Comparison of ENCODE assay signal across 28 cellular contexts in genomic region chr7:18511351-18511750, GRCh38. TPM values are rescaled to one million over a fixed set of nuclear protein-coding genes. Genes with fewer than 3 reads are reported as not detected.
DNase-seq lines count a peak whose midpoint lies in the region; ATAC-seq and TF ChIP-seq lines count a peak whose summit lies in the region.
"Had no signal": no experiment of that assay in that cellular context is flagged by ENCODE, and none has a peak within 500 bp of the region (broad histone marks: within the 10 kb centered on the region; RNA-seq: fewer than 3 reads in every experiment).

No MANE protein-coding gene starts in this region.

- H3K4me1 ChIP-seq in foreskin keratinocyte (peaks cover 22% of the 10 kb centered on the region), thoracic aorta (ENCODE audit: control insufficient read depth in 1 of 2, low read depth in 2 of 2) (peaks cover 12 to 53% of the 10 kb centered on the region in 2 donors)
- H3K4me1 ChIP-seq: colonic mucosa had no signal

- TF ChIP-seq CTCF in GM06990 (IDR thresholded peaks at IDR 0.05; ENCODE audit: insufficient read depth, low read length, poor library complexity, severe bottlenecking) (no peak), foreskin keratinocyte (conservative IDR thresholded peaks at IDR 0.05) (no peak), thoracic aorta (IDR thresholded peaks at IDR 0.05) (no peak)

- H3K4me3 ChIP-seq in GM06990 (replicated peaks; ENCODE audit: low read depth, low read length) (peak overlapping the region; percentile 63), thoracic aorta (peak overlapping the region; percentile 64)
- H3K4me3 ChIP-seq: colonic mucosa, left lung, SK-N-MC had no signal

- peak overlapping the region; percentile 99 for H3K27ac ChIP-seq in foreskin keratinocyte
- H3K27ac ChIP-seq in thoracic aorta = peak overlapping the region; percentile 11 to 85
- H3K27ac ChIP-seq: colonic mucosa, GM23248, HL-60, left lung, SK-N-MC, WERI-Rb-1 had no signal

- H3K27me3 ChIP-seq in GM06990 (replicated peaks; ENCODE audit: control insufficient read depth, insufficient read depth, low read length) (no peaks in the 10 kb centered on the region), foreskin keratinocyte (no peaks in the 10 kb centered on the region), thoracic aorta (replicated peaks; ENCODE audit: insufficient read depth) (no peaks in the 10 kb centered on the region)
- H3K27me3 ChIP-seq: colonic mucosa, left lung had no signal

- H3K36me3 ChIP-seq in GM06990 (ENCODE audit: control insufficient read depth, insufficient read depth, low read length) = no peaks in the 10 kb centered on the region; the same call in 1 of the 2 replicates
- H3K36me3 ChIP-seq in thoracic aorta = no peaks in the 10 kb centered on the region
- H3K36me3 ChIP-seq: colonic mucosa, left lung, WERI-Rb-1 had no signal

- no peak for DNase-seq in GM06990 (ENCODE audit: extremely low read depth, insufficient read length)
- DNase-seq in RKO (ENCODE audit: low spot score) = peak; percentile 58
- no peak for DNase-seq in foreskin keratinocyte
- no peak for DNase-seq in thoracic aorta (ENCODE audit: low spot score)
- no peak for DNase-seq in activated CD4-positive, CD25-positive, alpha-beta regulatory T cell (lab: John Stamatoyannopoulos, UW)
- DNase-seq: activated CD4-positive, alpha-beta memory T cell treated with anti-CD3 and anti-CD28 coated beads for 36 hours; activated gamma-delta T cell; activated naive CD8-positive, alpha-beta T cell treated with anti-CD3 and anti-CD28 coated beads, Interleukin-2, amount 50 U/mL, for 24 hours; CD8-positive, alpha-beta T cell; colonic mucosa; DMS79; endodermal cell; GM23248; head of caudate nucleus; left lung; midbrain; NCI-H1105 treated with DMSO at 0.1 percent for 48 hours; NCI-H2081 treated with DMSO at 0.1 percent for 48 hours; NCI-H446; nephron progenitor cell; stimulated activated CD4-positive, alpha-beta T cell treated with anti-CD3 and anti-CD28 coated beads, Interleukin-15, amount 100 ng/mL, for 24 hours; WERI-Rb-1 had no signal

- H3K9me3 ChIP-seq in thoracic aorta = no peaks in the 10 kb centered on the region
- H3K9me3 ChIP-seq: colonic mucosa, left lung had no signal

- ATAC-seq in foreskin keratinocyte (no peak), thoracic aorta (ENCODE audit: insufficient number of reproducible peaks, low FRiP score, low read depth) (no peak), HG03469 (IDR thresholded peaks at IDR 0.05; ENCODE audit: unreplicated experiment) (no peak), GM19035 (IDR thresholded peaks at IDR 0.05; ENCODE audit: unreplicated experiment) (no peak)
- ATAC-seq: activated naive CD8-positive, alpha-beta T cell treated with anti-CD3 and anti-CD28 coated beads, Interleukin-2, amount 50 U/mL, for 24 hours; CD8-positive, alpha-beta T cell; HepG2; left lung; sciatic nerve had no signal

RNA-seq across cellular contexts. Expression of gene HDAC9, which starts 15.8 kb away (rescaled TPM):
- 19.5 and 24.9 TPM in 2 replicates for total RNA-seq in foreskin keratinocyte
- polyA plus RNA-seq in foreskin keratinocyte = 3.1 and 3.5 TPM in 2 replicates
- 10 to 100 TPM; 64.1 to 81.6 TPM for total RNA-seq in thoracic aorta
